19 cellular contexts compared by ENCODE assay signal in genomic region chr11:21761000-21761399, GRCh38.
A peak's percentile ranks its signal among the peaks of the same experiment; 100 is the strongest.
DNase-seq lines count a peak whose midpoint lies in the region; ATAC-seq, FAIRE-seq and TF ChIP-seq lines count a peak whose summit lies in the region.
"Had no signal": no experiment of that assay in that cellular context is flagged by ENCODE, and none has a peak within 500 bp of the region (broad histone marks: within the 10 kb centered on the region; RNA-seq: fewer than 3 reads in every experiment).

No MANE protein-coding gene starts in this region.

- H3K4me2 ChIP-seq in K562 (ENCODE audit: insufficient read depth, low read length) (no peak overlapping the region), GM23248 (ENCODE audit: unreplicated experiment) (no peak overlapping the region)
- H3K4me2 ChIP-seq: GM23338 had no signal

- DNase-seq in stimulated activated naive CD8-positive, alpha-beta T cell treated with anti-CD3 and anti-CD28 coated beads, Interleukin-15, Interleukin-2, amounts not matched to agents 100 U/mL and 50 U/mL, for 24 hours: peak; percentile 4
- no peak for DNase-seq in stimulated activated naive CD8-positive, alpha-beta T cell treated with anti-CD3 and anti-CD28 coated beads, Interleukin-15, amount 100 ng/mL, for 72 hours
- peak in 1 of 4 experiments; percentile 2 for DNase-seq in K562 (ENCODE audit: extremely low read depth in 1 of 4, low spot score in 3 of 4)
- no peak for DNase-seq in GM23248
- DNase-seq: 8988T; C1 segment of cervical spinal cord; Calu3; CD4-positive, alpha-beta memory T cell; COR-L47; DMS79; EL; GDM1; H9 had no signal

- in situ Hi-C loops in K562 (cut with MboI) (no loop called here), GM23248 (cut with MboI) (no loop called here)

- H3K27me3 Mint-ChIP-seq in stimulated activated naive CD8-positive, alpha-beta T cell treated with anti-CD3 and anti-CD28 coated beads, Interleukin-15, amount 100 ng/mL, for 72 hours: no peaks in the 10 kb centered on the region
- H3K27me3 Mint-ChIP-seq: CD4-positive, alpha-beta memory T cell had no signal

- WGBS in K562 (ENCODE audit: insufficient coverage, low coverage, missing lambda C conversion rate): 0% methylated on average over 3 of the region's 3 CpGs
- 8 to 22% methylated on average over 3 of the region's 3 CpGs for WGBS in GM23248 (ENCODE audit: low coverage in 1 of 2, low lambda C conversion rate in 2 of 2, missing lambda C conversion rate in 2 of 2), 2 experiments

- TF ChIP-seq POLR2A in K562 (conservative IDR thresholded peaks at IDR 0.05): no peak

- POLR2A ChIA-PET in K562 (lab: Yijun Ruan, JAX): no interaction called here

- TF ChIP-seq RAD21 in K562 (CRISPR knock-in tag; conservative IDR thresholded peaks at IDR 0.05 in 1 of 2, IDR thresholded peaks at IDR 0.05 in 1 of 2): no peak

- H3K9me3 ChIP-seq in K562 (replicated peaks; ENCODE audit: control insufficient read depth, insufficient read depth, low read depth, low read length) (no peaks in the 10 kb centered on the region), mucosa of stomach (ENCODE audit: control insufficient read depth, low read length) (peaks cover 4% of the 10 kb centered on the region), GM23248 (ENCODE audit: low read depth) (no peaks in the 10 kb centered on the region)

- intact Hi-C loops in K562 (cut with micrococcal nuclease): no loop called here

- H3K9me1 ChIP-seq in K562 (ENCODE audit: control insufficient read depth, insufficient read depth, low read length): no peaks in the 10 kb centered on the region

- H3K79me2 ChIP-seq in K562 (ENCODE audit: control insufficient read depth, insufficient read depth, low read length): no peaks in the 10 kb centered on the region
- no peaks in the 10 kb centered on the region for H3K79me2 ChIP-seq in GM23248 (ENCODE audit: insufficient read depth)

- H3K27ac ChIP-seq in K562 (ENCODE audit: extremely low read depth, low read depth, low read length) (no peak overlapping the region), GM23248 (no peak overlapping the region)

- H3K27ac Mint-ChIP-seq in stimulated activated naive CD8-positive, alpha-beta T cell treated with anti-CD3 and anti-CD28 coated beads, Interleukin-15, amount 100 ng/mL, for 72 hours: no peak overlapping the region
- H3K27ac Mint-ChIP-seq: GM23338, H9 had no signal

- H3K9me2 ChIP-seq in GM23248 (ENCODE audit: insufficient read depth): no peaks in the 10 kb centered on the region

- no peak for ATAC-seq in stimulated activated naive CD8-positive, alpha-beta T cell treated with anti-CD3 and anti-CD28 coated beads, Interleukin-15, Interleukin-2, amounts not matched to agents 100 U/mL and 50 U/mL, for 24 hours
- ATAC-seq in stimulated activated naive CD8-positive, alpha-beta T cell treated with anti-CD3 and anti-CD28 coated beads, Interleukin-15, amount 100 ng/mL, for 72 hours: no peak
- no peak for ATAC-seq in K562
- no peak for ATAC-seq in HG03280 (IDR thresholded peaks at IDR 0.05; ENCODE audit: unreplicated experiment)
- ATAC-seq: GM12878, GM23338, HCT116 had no signal

- H3K4me3 Mint-ChIP-seq in stimulated activated naive CD8-positive, alpha-beta T cell treated with anti-CD3 and anti-CD28 coated beads, Interleukin-15, amount 100 ng/mL, for 72 hours: no peak overlapping the region
- H3K4me3 Mint-ChIP-seq: CD4-positive, alpha-beta memory T cell; GM23338; H9 had no signal

- H3K27me3 ChIP-seq in K562 (ENCODE audit: control insufficient read depth in 2 of 2, insufficient read depth in 2 of 2, low read length in 2 of 2) (no peaks in the 10 kb centered on the region), mucosa of stomach (ENCODE audit: control insufficient read depth, insufficient read depth, low read length) (no peaks in the 10 kb centered on the region), GM23248 (replicated peaks; ENCODE audit: insufficient read depth) (no peaks in the 10 kb centered on the region)

- H3K9me3 Mint-ChIP-seq in stimulated activated naive CD8-positive, alpha-beta T cell treated with anti-CD3 and anti-CD28 coated beads, Interleukin-15, amount 100 ng/mL, for 72 hours: peaks cover 21 to 36% of the 10 kb centered on the region in 2 donors

- H3K9ac ChIP-seq in K562 (ENCODE audit: insufficient read depth in 1 of 2, low read depth in 2 of 2, low read length in 2 of 2): no peak overlapping the region
- H3K9ac ChIP-seq in mucosa of stomach (ENCODE audit: low read length): no peak overlapping the region
- no peak overlapping the region for H3K9ac ChIP-seq in GM23248

- TF ChIP-seq EP300 in K562 (IDR thresholded peaks at IDR 0.05; ENCODE audit: low read length): no peak

- H2AFZ ChIP-seq in K562 (ENCODE audit: low read depth, low read length) (no peak overlapping the region), GM23248 (no peak overlapping the region)
- H2AFZ ChIP-seq: GM23338 had no signal

- no peak for FAIRE-seq in K562 (lab: Jason Lieb, UNC)
- FAIRE-seq: GM12878, GM19239 had no signal

- TF ChIP-seq CTCF in K562 (IDR thresholded peaks at IDR 0.05 in 2 of 3, conservative IDR thresholded peaks at IDR 0.05 in 1 of 3; ENCODE audit: insufficient read depth in 2 of 3, low read depth in 1 of 3, low read length in 3 of 3): no peak

- H3K4me1 ChIP-seq in K562 (replicated peaks in 1 of 2; ENCODE audit: control insufficient read depth in 2 of 2, insufficient read depth in 2 of 2, low read length in 2 of 2): no peaks in the 10 kb centered on the region
- H3K4me1 ChIP-seq in mucosa of stomach (ENCODE audit: control insufficient read depth, insufficient read depth, low read length): no peaks in the 10 kb centered on the region
- H3K4me1 ChIP-seq in GM23248 (ENCODE audit: insufficient read depth): no peaks in the 10 kb centered on the region

- H3F3A ChIP-seq in GM23248 (ENCODE audit: insufficient read depth): no peaks in the 10 kb centered on the region

- no TSS peak for BruUV-seq in K562 (replicated peaks; lab: Mats Ljungman, UMichigan)

- no peaks in the 10 kb centered on the region for H3K36me3 ChIP-seq in K562 (ENCODE audit: control insufficient read depth, insufficient read depth, low read length)
- H3K36me3 ChIP-seq in mucosa of stomach (ENCODE audit: control insufficient read depth, insufficient read depth, low read length): no peaks in the 10 kb centered on the region
- H3K36me3 ChIP-seq in GM23248 (ENCODE audit: low read depth): no peaks in the 10 kb centered on the region

- H3K4me3 ChIP-seq in K562 (no peak overlapping the region), mucosa of stomach (ENCODE audit: low read length) (peak overlapping the region; percentile 8), GM23248 (no peak overlapping the region)
- H3K4me3 ChIP-seq: GM12878, GM23338 had no signal

- CTCF ChIA-PET in K562 (lab: Yijun Ruan, JAX; ENCODE audit: low intra/inter-chr PET ratio): no interaction called here

- no peaks in the 10 kb centered on the region for H3K4me1 Mint-ChIP-seq in stimulated activated naive CD8-positive, alpha-beta T cell treated with anti-CD3 and anti-CD28 coated beads, Interleukin-15, amount 100 ng/mL, for 72 hours
- H3K4me1 Mint-ChIP-seq: CD4-positive, alpha-beta memory T cell; GM23338; H9 had no signal

- H4K20me1 ChIP-seq in K562 (replicated peaks; ENCODE audit: control insufficient read depth, insufficient read depth, low read length): no peaks in the 10 kb centered on the region
- no peaks in the 10 kb centered on the region for H4K20me1 ChIP-seq in GM23248 (ENCODE audit: insufficient read depth)

TF ChIP-seq in K562, 482 proteins besides CTCF, POLR2A, EP300 and RAD21:
- TF ChIP-seq CBX1 (IDR thresholded peaks at IDR 0.05; ENCODE audit: low read depth): no peak
- TF ChIP-seq ZNF586 (CRISPR knock-in tag; conservative IDR thresholded peaks at IDR 0.05): no peak
- TF ChIP-seq CBX5 (IDR thresholded peaks at IDR 0.05; ENCODE audit: borderline replicate concordance, low read depth): 0 out of 2 replicates have a peak, but pooled peaks have one; percentile 27
- TF ChIP-seq ZNF778 (CRISPR knock-in tag; IDR thresholded peaks at IDR 0.05): no peak
- peak; percentile 22; the same call in 1 of the 2 replicates for TF ChIP-seq NFIC (IDR thresholded peaks at IDR 0.05)
- peak; percentile 73 for TF ChIP-seq ZFP36 (IDR thresholded peaks at IDR 0.05; ENCODE audit: low read depth, low read length, partially characterized antibody)
- no peak for TF ChIP-seq PBX2 (CRISPR knock-in tag; IDR thresholded peaks at IDR 0.05; ENCODE audit: low read depth)
- no peak for TF ChIP-seq PBX2 (tag; conservative IDR thresholded peaks at IDR 0.05; ENCODE audit: low read depth)
